ENCODE assay signal across 16 cellular contexts in the genomic region with DNA sequence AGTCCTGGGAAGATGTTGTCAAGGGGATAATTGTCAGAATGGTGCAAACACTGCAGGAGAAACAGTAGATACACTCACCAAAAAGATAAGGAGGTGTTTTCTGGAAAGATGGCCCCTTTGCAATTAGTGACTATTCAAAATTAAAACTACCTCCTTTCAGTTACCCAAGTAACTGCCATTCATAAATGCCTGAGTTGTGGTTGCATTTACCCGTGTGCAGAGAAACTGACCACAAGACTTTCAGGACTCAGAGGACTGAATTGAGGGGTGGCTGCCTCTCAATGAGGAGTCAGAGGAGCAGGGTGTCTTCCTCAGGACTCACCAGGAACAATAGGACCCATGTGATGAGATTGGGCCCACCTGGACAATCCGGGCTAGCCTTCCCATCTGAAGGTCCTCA. TPM values are rescaled to one million over a fixed set of nuclear protein-coding genes. Genes with fewer than 3 reads are reported as not detected.
DNase-seq lines count a peak whose midpoint lies in the region; ATAC-seq and TF ChIP-seq lines count a peak whose summit lies in the region.
"Had no signal": no experiment of that assay in that cellular context is flagged by ENCODE, and none has a peak within 500 bp of the region (broad histone marks: within the 10 kb centered on the region; RNA-seq: fewer than 3 reads in every experiment).

No MANE protein-coding gene starts in this region.

- WGBS in sigmoid colon, 2 donors, result 83 to 91% methylated on average over 2 of the region's 2 CpGs

- H3K4me3 ChIP-seq in sigmoid colon, result no peak overlapping the region
- H3K4me3 ChIP-seq: left ventricle myocardium inferior had no signal

- TF ChIP-seq POLR2A in sigmoid colon (IDR thresholded peaks at IDR 0.05), result no peak

- no peak for TF ChIP-seq CTCF in sigmoid colon (IDR thresholded peaks at IDR 0.05)

- H3K9me3 ChIP-seq in sigmoid colon, result no peaks in the 10 kb centered on the region
- H3K9me3 ChIP-seq: left ventricle myocardium inferior had no signal

- intact Hi-C loops in sigmoid colon (cut with DNase I), result no loop called here

- H3K27ac ChIP-seq in sigmoid colon, result no peak overlapping the region
- H3K27ac ChIP-seq: left ventricle myocardium inferior had no signal

- no peaks in the 10 kb centered on the region for H3K36me3 ChIP-seq in sigmoid colon
- H3K36me3 ChIP-seq: left ventricle myocardium inferior had no signal

- TF ChIP-seq EP300 in sigmoid colon (IDR thresholded peaks at IDR 0.05), result no peak

- peaks cover 0 to 37% (median 30%) of the 10 kb centered on the region in 4 donors for H3K4me1 ChIP-seq in sigmoid colon
- H3K4me1 ChIP-seq: left ventricle myocardium inferior had no signal

- no peak for DNase-seq in activated CD4-positive, alpha-beta T cell treated with anti-CD3 and anti-CD28 coated beads, Interleukin-2, amount 50 U/mL, for 48 hours
- DNase-seq in NCI-H345 (lab: John Stamatoyannopoulos, UW) (no peak), sigmoid colon (no peak), COR-L47 (lab: John Stamatoyannopoulos, UW) (no peak)
- DNase-seq: effector CD8-positive, alpha-beta T cell; left ventricle myocardium inferior; NCI-H2029; NCI-H774; SW 1271 had no signal

- ATAC-seq in GM18867 (IDR thresholded peaks at IDR 0.05; ENCODE audit: unreplicated experiment) (peak; percentile 88), GM21367 (IDR thresholded peaks at IDR 0.05; ENCODE audit: unreplicated experiment) (peak; percentile 83), HG02938 (IDR thresholded peaks at IDR 0.05; ENCODE audit: unreplicated experiment) (peak; percentile 90), HG03571 (IDR thresholded peaks at IDR 0.05; ENCODE audit: unreplicated experiment) (peak; percentile 79)
- ATAC-seq: activated naive CD4-positive, alpha-beta T cell treated with anti-CD3 and anti-CD28 coated beads, Interleukin-2, amount 50 U/mL, for 72 hours had no signal

- no peaks in the 10 kb centered on the region for H3K27me3 ChIP-seq in sigmoid colon

RNA-seq across cellular contexts. Expression of gene GCM1, which starts 39.0 kb away (rescaled TPM):
- not detected for total RNA-seq in sigmoid colon
- under 1 TPM in 1 of 3 donors, not detected in 2; 0.09 TPM for polyA plus RNA-seq in sigmoid colon
- total RNA-seq: left ventricle myocardium inferior, RPMI7951, temporal lobe had no signal

RNA-seq across cellular contexts. Expression of gene FBXO9, which starts 44.4 kb away (rescaled TPM):
- 10 to 100 TPM; 41.9 to 63.1 (median 53.0) TPM for total RNA-seq in sigmoid colon
- polyA plus RNA-seq in sigmoid colon, result 10 to 100 TPM; 22.4 to 33.8 (median 29.4) TPM

RNA-seq across cellular contexts. Expression of gene CILK1, which starts 48.0 kb away (rescaled TPM):
- total RNA-seq in sigmoid colon, result 10 to 100 TPM; 22.4 to 28.8 (median 23.9) TPM
- 1 to 10 TPM; 6.6 to 9.7 (median 7.3) TPM for polyA plus RNA-seq in sigmoid colon
